Comparison of ENCODE assay signal across 28 cellular contexts in the genomic region with DNA sequence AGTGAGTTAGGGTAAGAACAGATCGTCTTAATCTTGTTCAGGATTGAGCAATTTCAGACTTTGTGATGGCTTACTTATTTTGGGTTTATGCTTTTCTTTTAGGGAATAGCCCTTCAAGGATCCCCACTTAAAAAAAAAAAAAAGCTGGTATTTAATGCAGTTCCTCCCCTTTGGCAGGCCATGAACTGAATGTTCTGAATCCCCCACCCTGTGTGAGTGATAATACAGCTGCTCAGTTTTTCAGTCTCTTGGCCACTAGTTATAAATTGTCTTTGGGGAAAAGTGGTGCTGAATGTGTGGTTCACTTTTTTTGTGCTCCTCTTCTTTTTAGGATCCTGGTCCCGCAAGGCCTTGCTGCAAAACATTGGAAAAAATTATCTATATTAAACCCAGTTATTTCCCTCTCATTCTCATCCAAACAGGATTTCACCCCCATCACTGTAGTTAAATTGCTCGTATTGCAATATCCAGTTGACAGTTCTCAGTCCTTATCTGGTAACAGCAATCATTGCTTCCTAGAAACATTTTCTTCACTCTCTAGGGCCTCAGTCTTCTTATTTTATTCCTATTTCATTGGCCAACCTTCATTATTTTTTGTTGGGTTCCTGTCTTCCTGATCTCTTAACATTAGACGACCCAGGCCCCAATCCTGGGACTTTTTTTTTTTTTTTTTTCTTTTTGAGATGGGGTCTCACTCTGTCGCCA.
"Had no signal": no experiment of that assay in that cellular context is flagged by ENCODE, and none has a peak within 500 bp of the region (broad histone marks: within the 10 kb centered on the region; RNA-seq: fewer than 3 reads in every experiment).

No MANE protein-coding gene starts in this region.

- H3K4me2 ChIP-seq: PC-9 had no signal

- H3K4me3 ChIP-seq: PC-9, SJCRH30, SK-N-MC had no signal

- FAIRE-seq: RCC 7860, TTC549 had no signal

- H3K27me3 ChIP-seq: brain microvascular endothelial cell, SJCRH30 had no signal

- H3K4me1 ChIP-seq: SJCRH30 had no signal

- DNase-seq: activated CD4-positive, alpha-beta memory T cell treated with anti-CD3 and anti-CD28 coated beads for 36 hours; activated CD4-positive, alpha-beta T cell treated with anti-CD3 and anti-CD28 coated beads, Interleukin-2, amount 10 ng/mL, durations not matched to agents 7 days and 5 days; activated CD8-positive, alpha-beta memory T cell treated with anti-CD3 and anti-CD28 coated beads, Interleukin-2, amount 50 U/mL, for 4 hours; activated effector memory CD4-positive, alpha-beta T cell treated with anti-CD3 and anti-CD28 coated beads, Interleukin-2, amount 50 U/mL, for 16 hours; activated naive CD4-positive, alpha-beta T cell; activated naive CD4-positive, alpha-beta T cell treated with anti-CD3 and anti-CD28 coated beads, Interleukin-2, amount 50 U/mL, for 16 hours; activated naive CD8-positive, alpha-beta T cell treated with anti-CD3 and anti-CD28 coated beads for 36 hours; activated T-cell treated with anti-CD3 and anti-CD28 coated beads, Interleukin-2, amount 50 U/mL, for 48 hours; amniotic stem cell; aorta; brain microvascular endothelial cell; Karpas-422; KBM-7; NCI-H1105; NCI-H1417 treated with DMSO at 0.1 percent for 48 hours; NCI-H187 treated with DMSO at 0.1 percent for 48 hours; NCI-H2081 treated with DMSO at 0.1 percent for 48 hours; NCI-H345; NCI-H524 treated with DMSO at 0.1 percent for 48 hours; PC-9; SHP77; SJCRH30; T1000 had no signal

- ATAC-seq: activated T-helper 17 cell treated with anti-CD3 and anti-CD28 coated beads, Interleukin-2, amount 50 U/mL, for 72 hours had no signal

- H3K27ac ChIP-seq: brain microvascular endothelial cell, PC-9, RWPE1, SJCRH30, SK-N-MC had no signal

- H2AFZ ChIP-seq: PC-9 had no signal

- H3K9me3 ChIP-seq: SJCRH30 had no signal

- H3K36me3 ChIP-seq: brain microvascular endothelial cell, SJCRH30 had no signal
